In genomic region chr19:17758528-17758927, GRCh38 we compare ENCODE assay signal across 1 cellular context.
TF ChIP-seq lines count a peak whose summit lies in the region.

No MANE protein-coding gene starts in this region.

TF ChIP-seq in H1, 55 proteins besides CTCF, POLR2A, EP300 and RAD21:
- TF ChIP-seq TAF7 (optimal IDR thresholded peaks at IDR 0.05; ENCODE audit: borderline replicate concordance, low read depth, low read length): no peak
- TF ChIP-seq GTF2F1 (IDR thresholded peaks at IDR 0.05; ENCODE audit: borderline replicate concordance, low read depth, low read length): no peak
- TF ChIP-seq HDAC6 (IDR thresholded peaks at IDR 0.05; ENCODE audit: low read depth, low read length): no peak
- no peak for TF ChIP-seq SRF (IDR thresholded peaks at IDR 0.05; ENCODE audit: low read depth, low read length)
- TF ChIP-seq RXRA (IDR thresholded peaks at IDR 0.05; ENCODE audit: insufficient read depth, low read depth, low read length): no peak
- TF ChIP-seq BACH1 (IDR thresholded peaks at IDR 0.05; ENCODE audit: low read length): no peak
- no peak for TF ChIP-seq SAP30 (IDR thresholded peaks at IDR 0.05; ENCODE audit: insufficient read depth, insufficient replicate concordance, low read length)
- TF ChIP-seq YY1 (IDR thresholded peaks at IDR 0.05; ENCODE audit: low read depth, low read length): no peak
- TF ChIP-seq JUND (IDR thresholded peaks at IDR 0.05; ENCODE audit: low read length): no peak
- TF ChIP-seq TCF12 (IDR thresholded peaks at IDR 0.05; ENCODE audit: low read depth, low read length): no peak
- TF ChIP-seq CREB1 (IDR thresholded peaks at IDR 0.05): no peak
